In genomic region chr2:65483763-65484162, GRCh38 we compare ENCODE assay signal across 23 cellular contexts.
"Had no signal": no experiment of that assay in that cellular context is flagged by ENCODE, and none has a peak within 500 bp of the region (broad histone marks: within the 10 kb centered on the region; RNA-seq: fewer than 3 reads in every experiment).

No MANE protein-coding gene starts in this region.

- H3K27ac Mint-ChIP-seq: activated CD4-positive, alpha-beta T cell treated with anti-CD3 and anti-CD28 coated beads, Interleukin-2, amount 10 ng/mL, durations not matched to agents 24 days and 14 days; activated CD8-positive, alpha-beta T cell treated with anti-CD3 and anti-CD28 coated beads, Interleukin-2, amount 10 ng/mL, durations not matched to agents 7 days and 5 days; activated naive CD4-positive, alpha-beta T cell treated with anti-CD3 and anti-CD28 coated beads for 36 hours; endodermal cell; nephron; stimulated activated naive CD8-positive, alpha-beta T cell treated with anti-CD3 and anti-CD28 coated beads, Interleukin-15, amount 100 ng/mL, for 72 hours; T-helper 2 cell treated with Interferon-gamma antibody and Interleukin-4, amounts not matched to agents 5 μg/mL and 100 μg/mL, for 36 hours had no signal

- H3K4me3 Mint-ChIP-seq: activated CD4-positive, alpha-beta T cell treated with anti-CD3 and anti-CD28 coated beads, Interleukin-2, amount 10 ng/mL, durations not matched to agents 24 days and 14 days; activated CD8-positive, alpha-beta T cell treated with anti-CD3 and anti-CD28 coated beads, Interleukin-2, amount 10 ng/mL, durations not matched to agents 7 days and 5 days; activated naive CD4-positive, alpha-beta T cell treated with anti-CD3 and anti-CD28 coated beads for 36 hours; activated T-cell treated with anti-CD3 and anti-CD28 coated beads, Interleukin-2, amount 50 U/mL, for 4 hours; central memory CD8-positive, alpha-beta T cell; endodermal cell; nephron; stimulated activated naive CD8-positive, alpha-beta T cell treated with anti-CD3 and anti-CD28 coated beads, Interleukin-15, amount 100 ng/mL, for 72 hours; T-helper 2 cell treated with Interferon-gamma antibody and Interleukin-4, amounts not matched to agents 5 μg/mL and 100 μg/mL, for 36 hours had no signal

- FAIRE-seq: keratinocyte had no signal

- H3K27ac ChIP-seq: colonic mucosa, epithelial cell of prostate, left lung, skin epidermis, suprapubic skin, vagina had no signal

- H3K4me1 ChIP-seq: colonic mucosa, left lung, suprapubic skin, vagina had no signal

- DNase-seq: activated CD4-positive, alpha-beta T cell treated with anti-CD3 and anti-CD28 coated beads, Interleukin-2, amount 10 ng/mL, durations not matched to agents 24 days and 14 days; activated CD8-positive, alpha-beta T cell treated with anti-CD3 and anti-CD28 coated beads, Interleukin-2, amount 10 ng/mL, durations not matched to agents 7 days and 5 days; activated naive CD4-positive, alpha-beta T cell treated with anti-CD3 and anti-CD28 coated beads for 36 hours; activated T-cell treated with anti-CD3 and anti-CD28 coated beads, Interleukin-2, amount 50 U/mL, for 4 hours; anterior cingulate cortex; colonic mucosa; endodermal cell; foreskin melanocyte; glutamatergic neuron; hypothalamus; left lung; midbrain; posterior cingulate gyrus; stimulated activated naive CD8-positive, alpha-beta T cell treated with anti-CD3 and anti-CD28 coated beads, Interleukin-15, amount 100 ng/mL, for 72 hours; trophoblast cell had no signal

- H3K36me3 ChIP-seq: colonic mucosa, left lung, suprapubic skin, vagina had no signal

- H3K27me3 ChIP-seq: colonic mucosa, left lung, suprapubic skin, vagina had no signal

- H3K4me1 Mint-ChIP-seq: activated CD4-positive, alpha-beta T cell treated with anti-CD3 and anti-CD28 coated beads, Interleukin-2, amount 10 ng/mL, durations not matched to agents 24 days and 14 days; central memory CD8-positive, alpha-beta T cell; nephron; stimulated activated naive CD8-positive, alpha-beta T cell treated with anti-CD3 and anti-CD28 coated beads, Interleukin-15, amount 100 ng/mL, for 72 hours had no signal

- H3K4me3 ChIP-seq: colonic mucosa, left lung, skin epidermis, suprapubic skin, vagina had no signal

- H3K9me3 ChIP-seq: colonic mucosa, suprapubic skin, vagina had no signal

- H3K9me3 Mint-ChIP-seq: nephron had no signal
